Comparison of ENCODE assay signal across 14 cellular contexts in the genomic region with DNA sequence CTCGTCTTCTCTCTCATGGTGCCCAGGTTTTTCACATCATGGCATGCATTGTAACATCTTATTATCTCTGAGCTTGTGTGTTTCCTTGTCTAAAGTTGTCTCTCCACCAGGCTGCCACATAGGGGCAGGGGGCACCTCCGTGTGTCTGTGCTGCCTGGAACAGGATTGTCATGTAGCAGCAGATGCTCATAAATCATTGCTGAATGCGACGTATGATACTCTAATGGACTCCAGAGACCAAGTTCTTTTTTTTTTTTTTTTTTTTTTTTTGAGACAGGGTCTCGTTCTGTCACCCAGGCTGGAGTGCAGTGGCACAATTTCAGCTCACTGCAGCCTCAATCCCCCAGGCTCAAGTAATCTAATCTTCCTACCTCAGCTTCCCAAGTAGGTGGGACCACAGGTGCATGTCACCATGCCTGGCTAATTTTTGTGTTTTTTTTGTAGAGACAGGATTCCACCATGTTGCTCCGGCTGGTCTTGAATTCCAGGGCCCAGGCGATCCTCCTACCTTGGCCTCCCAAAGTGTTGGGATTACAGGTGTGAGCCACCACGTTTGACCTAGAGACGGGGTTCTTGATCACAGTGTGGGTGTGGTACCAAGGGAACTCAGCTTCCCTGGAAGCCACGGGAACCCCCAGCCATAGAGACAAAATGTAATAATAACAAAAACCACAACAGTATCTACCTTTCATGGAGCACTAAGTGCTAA. TPM values are rescaled to one million over a fixed set of nuclear protein-coding genes. Genes with fewer than 3 reads are reported as not detected.
DNase-seq lines count a peak whose midpoint lies in the region; ATAC-seq and TF ChIP-seq lines count a peak whose summit lies in the region.
"Had no signal": no experiment of that assay in that cellular context is flagged by ENCODE, and none has a peak within 500 bp of the region (broad histone marks: within the 10 kb centered on the region; RNA-seq: fewer than 3 reads in every experiment).

No MANE protein-coding gene starts in this region.

- TF ChIP-seq CTCF in activated B cell treated with CpG ODN at 0.5 μM for 24 hours (IDR thresholded peaks at IDR 0.05) = no peak
- no peak for TF ChIP-seq CTCF in WERI-Rb-1 (IDR thresholded peaks at IDR 0.05; ENCODE audit: low read depth, low read length)

- no peaks in the 10 kb centered on the region for H3K79me2 ChIP-seq in mesendoderm (ENCODE audit: control insufficient read depth, insufficient read depth, low read length)

- H3K4me3 Mint-ChIP-seq in activated B cell treated with CpG ODN at 0.5 μM for 24 hours (peak overlapping the region; percentile 68), memory B cell (peak overlapping the region; percentile 59)

- H2AK5ac ChIP-seq in mesendoderm (ENCODE audit: low read length) = no peak overlapping the region

- peaks cover 4% of the 10 kb centered on the region for H3K4me1 ChIP-seq in mesendoderm (ENCODE audit: control insufficient read depth, low read depth, low read length)

- H3K56ac ChIP-seq in mesendoderm (ENCODE audit: low read length) = no peak overlapping the region

- no peak overlapping the region for H3K9ac ChIP-seq in mesendoderm (ENCODE audit: low read length)

- H3K27ac ChIP-seq in mesendoderm (ENCODE audit: low read depth, low read length) (no peak overlapping the region), WERI-Rb-1 (no peak overlapping the region)
- H3K27ac ChIP-seq: cardiac muscle cell had no signal

- H3K4me3 ChIP-seq in mesendoderm (ENCODE audit: low read length) (no peak overlapping the region), WERI-Rb-1 (ENCODE audit: low read depth, low read length) (no peak overlapping the region)
- H3K4me3 ChIP-seq: cardiac muscle cell, tibial nerve had no signal

- H3K36me3 ChIP-seq in mesendoderm (ENCODE audit: control insufficient read depth, insufficient read depth, low read length) (no peaks in the 10 kb centered on the region), WERI-Rb-1 (no peaks in the 10 kb centered on the region)
- H3K36me3 ChIP-seq: cardiac muscle cell, tibial nerve had no signal

- POLR2A ChIA-PET in activated B cell treated with CpG ODN at 0.5 μM for 24 hours (lab: Charles Lee) = interaction anchor here (0.6 to 9.1 kb wide), 12 partner anchors 9 to 218 kb away, joined by 3 to 286 read pairs (median 7); partner anchors contain the start of genes HTD2 and RPP14

- H3K27me3 ChIP-seq in mesendoderm (ENCODE audit: insufficient read depth, low read length, poor library complexity) (no peaks in the 10 kb centered on the region), WERI-Rb-1 (ENCODE audit: insufficient read depth, low read depth, severe bottlenecking) (no peaks in the 10 kb centered on the region)
- H3K27me3 ChIP-seq: tibial nerve had no signal

- H3K4me1 Mint-ChIP-seq in activated B cell treated with CpG ODN at 0.5 μM for 24 hours = peaks cover 64% of the 10 kb centered on the region
- peaks cover 43% of the 10 kb centered on the region for H3K4me1 Mint-ChIP-seq in memory B cell

- H3K36me3 Mint-ChIP-seq in activated B cell treated with CpG ODN at 0.5 μM for 24 hours (ENCODE audit: low read depth) (no peaks in the 10 kb centered on the region), memory B cell (no peaks in the 10 kb centered on the region)

- no peak overlapping the region for H2BK120ac ChIP-seq in mesendoderm (ENCODE audit: low read depth, low read length)

- no peak overlapping the region for H4K8ac ChIP-seq in mesendoderm (ENCODE audit: low read depth, low read length)

- H3K27me3 Mint-ChIP-seq in activated B cell treated with CpG ODN at 0.5 μM for 24 hours (no peaks in the 10 kb centered on the region), memory B cell (no peaks in the 10 kb centered on the region)

- DNase-seq in activated B cell treated with CpG ODN at 0.5 μM for 24 hours (no peak), memory B cell (ENCODE audit: low spot score in 2 of 2) (no peak), mesendoderm (no peak), SKM-1 treated with dmso at 0.1 percent for 144 hours (lab: John Stamatoyannopoulos, UW; ENCODE audit: unreplicated experiment) (no peak), WERI-Rb-1 (no peak), GF-D8 (lab: John Stamatoyannopoulos, UW) (no peak)
- DNase-seq: NCI-H1092 had no signal

- no peak overlapping the region for H3K23ac ChIP-seq in mesendoderm (ENCODE audit: low read length)

- no peak overlapping the region for H3K4ac ChIP-seq in mesendoderm (ENCODE audit: low read depth, low read length)

- WGBS in mesendoderm (ENCODE audit: extremely low coverage, insufficient coverage, low lambda C conversion rate) = no CpG with 5 or more reads among the region's 10 CpGs

- ATAC-seq in GM18907 (IDR thresholded peaks at IDR 0.05; ENCODE audit: unreplicated experiment) (peak; percentile 5), HG02763 (IDR thresholded peaks at IDR 0.05; ENCODE audit: unreplicated experiment) (peak; percentile 9), activated B cell treated with CpG ODN at 0.5 μM for 24 hours (ENCODE audit: low read depth) (peak; percentile 8), memory B cell (ENCODE audit: low read depth) (no peak)

- H2BK15ac ChIP-seq in mesendoderm (replicated peaks; ENCODE audit: low read depth) = no peak overlapping the region

- no peak overlapping the region for H3K18ac ChIP-seq in mesendoderm (ENCODE audit: low read length)

- no peaks in the 10 kb centered on the region for H3K79me1 ChIP-seq in mesendoderm (ENCODE audit: low read length)

- H3K27ac Mint-ChIP-seq in activated B cell treated with CpG ODN at 0.5 μM for 24 hours (peak overlapping the region; percentile 96), memory B cell (peak overlapping the region; percentile 97)

- intact Hi-C loops in activated B cell treated with CpG ODN at 0.5 μM for 24 hours (cut with micrococcal nuclease) = loop anchor here (2.0 kb wide), 1 partner anchor 91 kb away; the partner anchor contains the start of genes HTD2 and RPP14

- H3K4me2 ChIP-seq in mesendoderm (ENCODE audit: low read length) = no peak overlapping the region

- CTCF ChIA-PET in activated B cell treated with CpG ODN at 0.5 μM for 24 hours (lab: Charles Lee) = interaction anchor here (0.7 to 3.0 kb wide), 14 partner anchors 8 to 90 kb away, joined by 3 to 34 read pairs (median 6); partner anchors contain the start of genes HTD2 and RPP14

- no peak overlapping the region for H4K5ac ChIP-seq in mesendoderm (ENCODE audit: low read length)

- H2BK5ac ChIP-seq in mesendoderm (ENCODE audit: low read length) = no peak overlapping the region

- no peaks in the 10 kb centered on the region for H3K9me3 ChIP-seq in WERI-Rb-1 (ENCODE audit: severe bottlenecking)
- H3K9me3 ChIP-seq: tibial nerve had no signal

- H3K9me3 Mint-ChIP-seq in activated B cell treated with CpG ODN at 0.5 μM for 24 hours (no peaks in the 10 kb centered on the region), memory B cell (no peaks in the 10 kb centered on the region)

RNA-seq across cellular contexts. Expression of gene DNASE1L3, which starts 4.7 kb away (rescaled TPM):
- total RNA-seq in activated B cell treated with CpG ODN at 0.5 μM for 24 hours = 7.2 and 8.1 TPM in 2 replicates
- not detected for polyA plus RNA-seq in mesendoderm (2013, experiment 1 of 2)
- not detected for polyA plus RNA-seq in mesendoderm (2013, experiment 2 of 2)
- total RNA-seq: fibroblast of villous mesenchyme, H1, osteocyte had no signal
- polyA plus RNA-seq: H1 had no signal

RNA-seq across cellular contexts. Expression of gene ABHD6, which starts 22.1 kb away (rescaled TPM):
- 37.1 and 48.7 TPM in 2 replicates for total RNA-seq in activated B cell treated with CpG ODN at 0.5 μM for 24 hours
- polyA plus RNA-seq in mesendoderm (2013, experiment 1 of 2) = 2.7 TPM
- polyA plus RNA-seq in mesendoderm (2013, experiment 2 of 2) = 2.5 TPM
